1 cellular context compared by ENCODE assay signal in genomic region chr22:39530136-39530535, GRCh38.
TF ChIP-seq lines count a peak whose summit lies in the region.

No MANE protein-coding gene starts in this region.

TF ChIP-seq in SK-N-SH, 30 proteins besides CTCF, POLR2A, EP300 and RAD21:
- TF ChIP-seq MEF2A (IDR thresholded peaks at IDR 0.05; ENCODE audit: borderline replicate concordance, low read depth) (no peak), FOXJ3 (CRISPR knock-in tag; IDR thresholded peaks at IDR 0.05) (no peak), YY1 (IDR thresholded peaks at IDR 0.05; ENCODE audit: low read depth) (no peak)
- TF ChIP-seq, protein P1, sequence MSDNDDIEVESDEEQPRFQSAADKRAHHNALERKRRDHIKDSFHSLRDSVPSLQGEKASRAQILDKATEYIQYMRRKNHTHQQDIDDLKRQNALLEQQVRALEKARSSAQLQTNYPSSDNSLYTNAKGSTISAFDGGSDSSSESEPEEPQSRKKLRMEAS (IDR thresholded peaks at IDR 0.05; ENCODE audit: low read depth), result no peak
